Comparison of ENCODE assay signal across 29 cellular contexts in genomic region chr18:53790817-53791216, GRCh38.
A peak's percentile ranks its signal among the peaks of the same experiment; 100 is the strongest.
DNase-seq lines count a peak whose midpoint lies in the region; ATAC-seq and TF ChIP-seq lines count a peak whose summit lies in the region.
"Had no signal": no experiment of that assay in that cellular context is flagged by ENCODE, and none has a peak within 500 bp of the region (broad histone marks: within the 10 kb centered on the region; RNA-seq: fewer than 3 reads in every experiment).

No MANE protein-coding gene starts in this region.

- H3K27ac ChIP-seq in GM23248: peak overlapping the region; percentile 9; the same call in 1 of the 2 replicates
- H3K27ac ChIP-seq: gastrocnemius medialis, pancreas, SJCRH30, suprapubic skin, upper lobe of right lung had no signal

- no peaks in the 10 kb centered on the region for H3K79me2 ChIP-seq in GM23248 (ENCODE audit: insufficient read depth)

- no peak overlapping the region for H3K9ac ChIP-seq in GM23248

- H3K4me1 ChIP-seq in GM23248 (ENCODE audit: insufficient read depth): peaks cover 15% of the 10 kb centered on the region
- H3K4me1 ChIP-seq: gastrocnemius medialis, HAP-1, pancreas, SJCRH30, suprapubic skin, upper lobe of right lung had no signal

- H3K4me3 ChIP-seq in AG10803 (ENCODE audit: low read length) (no peak overlapping the region), GM23248 (no peak overlapping the region)
- H3K4me3 ChIP-seq: gastrocnemius medialis, HAP-1, pancreas, SJCRH30, suprapubic skin, upper lobe of right lung had no signal

- no peaks in the 10 kb centered on the region for H3K9me2 ChIP-seq in GM23248 (ENCODE audit: insufficient read depth)

- intact Hi-C loops in sciatic nerve (cut with DNase I): no loop called here

- in situ Hi-C loops in GM23248 (cut with MboI): no loop called here

- H3K4me2 ChIP-seq in GM23248 (ENCODE audit: unreplicated experiment): no peak overlapping the region

- TF ChIP-seq CTCF in AG10803 (conservative IDR thresholded peaks at IDR 0.05; ENCODE audit: low read length): no peak

- no peaks in the 10 kb centered on the region for H3K36me3 ChIP-seq in GM23248 (ENCODE audit: low read depth)
- H3K36me3 ChIP-seq: gastrocnemius medialis, HAP-1, pancreas, SJCRH30, suprapubic skin, upper lobe of right lung had no signal

- DNase-seq in AG10803 (ENCODE audit: low read depth): peak; percentile 68
- peak; percentile 67 for DNase-seq in GM23248
- peak; percentile 86 for DNase-seq in fibroblast of gingiva (ENCODE audit: low read depth)
- DNase-seq in sciatic nerve (ENCODE audit: low spot score): no peak
- no peak for DNase-seq in T1000 (lab: John Stamatoyannopoulos, UW)
- DNase-seq in DMS79 (lab: John Stamatoyannopoulos, UW): no peak
- DNase-seq in DMS53 treated with DMSO at 0.1 percent for 48 hours (lab: John Stamatoyannopoulos, UW; ENCODE audit: unreplicated experiment): no peak
- DNase-seq: activated CD4-positive, alpha-beta memory T cell treated with anti-CD3 and anti-CD28 coated beads, Interleukin-2, amount 10 ng/mL, durations not matched to agents 7 days and 5 days; activated CD4-positive, alpha-beta T cell treated with anti-CD3 and anti-CD28 coated beads for 1 hour; activated effector memory CD4-positive, alpha-beta T cell treated with Interleukin-2 at 50 U/mL for 16 hours; activated naive CD8-positive, alpha-beta T cell treated with anti-CD3 and anti-CD28 coated beads for 36 hours; CD8-positive, alpha-beta memory T cell; cerebellar nuclear complex; gastrocnemius medialis; hypothalamus; immature natural killer cell; mesenchymal stem cell; NCI-H1092; NCI-H187; NCI-H526 treated with DMSO at 0.1 percent for 48 hours; pancreas; retina; SJCRH30; stimulated activated CD4-positive, alpha-beta T cell treated with anti-CD3 and anti-CD28 coated beads, Interleukin-12 subunit alpha, Interleukin-12 subunit beta, amount 100 ng/mL, for 4 hours; stimulated activated CD4-positive, alpha-beta T cell treated with anti-CD3 and anti-CD28 coated beads, Interleukin-4, amount 100 ng/mL, for 4 hours; upper lobe of right lung had no signal

- H3K27me3 ChIP-seq in GM23248 (replicated peaks; ENCODE audit: insufficient read depth): no peaks in the 10 kb centered on the region
- H3K27me3 ChIP-seq: gastrocnemius medialis, pancreas, SJCRH30, suprapubic skin, upper lobe of right lung had no signal

- ATAC-seq in sciatic nerve: peak; percentile 91
- ATAC-seq: gastrocnemius medialis; pancreas; stimulated activated memory B cell treated with anti-CD40 and anti-IgM and Interleukin-4, amounts not matched to agents 10 μg/mL and 1 μg/mL and 100 μg/mL, for 72 hours; upper lobe of right lung had no signal

- H2AFZ ChIP-seq in GM23248: no peak overlapping the region

- H3F3A ChIP-seq in GM23248 (ENCODE audit: insufficient read depth): peaks cover 15% of the 10 kb centered on the region

- H3K9me3 ChIP-seq in GM23248 (ENCODE audit: low read depth): no peaks in the 10 kb centered on the region
- H3K9me3 ChIP-seq: gastrocnemius medialis, HAP-1, pancreas, SJCRH30, suprapubic skin, upper lobe of right lung had no signal

- H4K20me1 ChIP-seq in GM23248 (ENCODE audit: insufficient read depth): no peaks in the 10 kb centered on the region

Comparison
In these comparisons a context has a peak if more than half of its experiments do, and no peak if none do; other contexts are left out.
1. DNase-seq: peak in AG10803 (single experiment), GM23248 (single experiment) and fibroblast of gingiva (single experiment); none in sciatic nerve (single experiment), T1000 (single experiment), DMS79 (single experiment) and DMS53 treated with DMSO at 0.1 percent for 48 hours (single experiment).